6 cellular contexts compared by ENCODE assay signal in the genomic region with DNA sequence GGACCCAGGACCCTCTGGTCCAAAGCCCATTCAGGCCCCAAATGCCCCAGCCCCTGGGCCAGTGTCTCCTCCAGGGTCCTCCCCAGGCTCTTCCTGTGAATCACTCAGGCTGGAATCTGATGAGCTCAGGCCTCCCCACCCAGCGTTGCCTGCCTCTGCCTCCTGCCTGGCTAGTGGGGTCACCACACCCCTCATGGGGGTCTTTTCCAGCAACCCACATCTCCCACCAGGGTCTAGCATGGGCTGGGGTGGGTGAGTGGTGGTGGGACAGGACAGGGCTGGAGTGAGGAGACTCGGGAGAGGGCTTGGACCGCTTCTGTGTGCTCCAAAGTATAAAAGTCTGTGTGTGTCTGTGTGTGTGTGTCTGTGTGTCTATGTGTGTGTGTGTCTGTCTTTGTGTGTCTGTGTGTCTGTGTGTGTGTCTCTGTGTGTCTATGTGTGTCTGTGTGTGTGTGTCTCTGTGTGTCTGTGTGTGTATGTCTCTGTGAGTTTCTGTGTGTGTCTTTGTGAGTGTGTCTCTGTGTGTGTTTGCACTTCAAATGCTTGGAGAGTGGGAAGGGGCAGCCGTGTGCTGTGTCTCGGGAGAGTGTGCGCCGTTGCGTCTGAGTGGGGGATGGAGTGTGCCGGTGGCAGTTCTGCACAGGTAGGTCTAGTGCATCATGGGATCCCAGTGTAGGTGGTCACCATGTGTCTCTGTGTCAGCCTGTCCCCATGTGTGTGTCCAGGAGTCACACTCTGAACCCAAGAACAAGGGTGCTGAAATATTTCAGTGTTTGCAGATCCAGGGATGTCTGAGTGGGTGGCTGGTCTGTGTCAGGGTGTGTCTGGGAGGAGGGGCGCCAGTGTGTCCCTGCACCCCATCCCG. TPM values are rescaled to one million over a fixed set of nuclear protein-coding genes. Genes with fewer than 3 reads are reported as not detected.
DNase-seq lines count a peak whose midpoint lies in the region; ATAC-seq lines count a peak whose summit lies in the region.

No MANE protein-coding gene starts in this region.

- H3K9me3 Mint-ChIP-seq in activated naive CD8-positive, alpha-beta T cell treated with anti-CD3 and anti-CD28 coated beads, Interleukin-2, amount 50 U/mL, for 24 hours: no peaks in the 10 kb centered on the region

- peaks cover 38% of the 10 kb centered on the region for H3K4me1 Mint-ChIP-seq in activated naive CD8-positive, alpha-beta T cell treated with anti-CD3 and anti-CD28 coated beads, Interleukin-2, amount 50 U/mL, for 24 hours

- DNase-seq in EH (ENCODE audit: low read depth) (peak; percentile 84), myocyte (ENCODE audit: low read depth) (peak; percentile 59), SIG-M5 (lab: John Stamatoyannopoulos, UW) (no peak)
- no peak for DNase-seq in activated naive CD8-positive, alpha-beta T cell treated with anti-CD3 and anti-CD28 coated beads, Interleukin-2, amount 50 U/mL, for 24 hours
- DNase-seq in central memory CD4-positive, alpha-beta T cell: no peak

- H3K4me3 Mint-ChIP-seq in activated naive CD8-positive, alpha-beta T cell treated with anti-CD3 and anti-CD28 coated beads, Interleukin-2, amount 50 U/mL, for 24 hours: peak overlapping the region; percentile 1

- no peak for ATAC-seq in activated naive CD8-positive, alpha-beta T cell treated with anti-CD3 and anti-CD28 coated beads, Interleukin-2, amount 50 U/mL, for 24 hours
- ATAC-seq in HG03039 (IDR thresholded peaks at IDR 0.05; ENCODE audit: unreplicated experiment): no peak

- no peaks in the 10 kb centered on the region for H3K27me3 Mint-ChIP-seq in activated naive CD8-positive, alpha-beta T cell treated with anti-CD3 and anti-CD28 coated beads, Interleukin-2, amount 50 U/mL, for 24 hours

- H3K36me3 Mint-ChIP-seq in activated naive CD8-positive, alpha-beta T cell treated with anti-CD3 and anti-CD28 coated beads, Interleukin-2, amount 50 U/mL, for 24 hours (ENCODE audit: low read depth): no peaks in the 10 kb centered on the region

- H3K27ac Mint-ChIP-seq in activated naive CD8-positive, alpha-beta T cell treated with anti-CD3 and anti-CD28 coated beads, Interleukin-2, amount 50 U/mL, for 24 hours: peak overlapping the region; percentile 63

RNA-seq across cellular contexts. Expression of a gene that starts 8.8 kb away (rescaled TPM):
- total RNA-seq in myocyte: 32.3 and 43.9 TPM in 2 replicates
- 5.7 TPM for polyA plus RNA-seq in myocyte (2012)

RNA-seq across cellular contexts. Expression of a gene that starts 10.6 kb away (rescaled TPM):
- total RNA-seq in myocyte: not detected in 2 replicates
- polyA plus RNA-seq in myocyte (2012): 0.05 TPM

RNA-seq across cellular contexts. Expression of a gene that starts 17.5 kb away (rescaled TPM):
- total RNA-seq in myocyte: 45.9 and 56.1 TPM in 2 replicates
- 39.2 TPM for polyA plus RNA-seq in myocyte (2012)

RNA-seq across cellular contexts. Expression of a gene that starts 20.0 kb away (rescaled TPM):
- total RNA-seq in myocyte: 60.3 and 69.3 TPM in 2 replicates
- polyA plus RNA-seq in myocyte (2012): 54.7 TPM

RNA-seq across cellular contexts. Expression of a gene that starts 35.7 kb away (rescaled TPM):
- 0.08 and 0.26 TPM in 2 replicates for total RNA-seq in myocyte
- polyA plus RNA-seq in myocyte (2012): 0.48 TPM

Comparison
In these comparisons a context has a peak if more than half of its experiments do, and no peak if none do; other contexts are left out.
1. DNase-seq: peak in EH (single experiment) and myocyte (single experiment); none in activated naive CD8-positive, alpha-beta T cell treated with anti-CD3 and anti-CD28 coated beads, Interleukin-2, amount 50 U/mL, for 24 hours (single experiment), central memory CD4-positive, alpha-beta T cell (single experiment) and SIG-M5 (single experiment).